In the genomic region with DNA sequence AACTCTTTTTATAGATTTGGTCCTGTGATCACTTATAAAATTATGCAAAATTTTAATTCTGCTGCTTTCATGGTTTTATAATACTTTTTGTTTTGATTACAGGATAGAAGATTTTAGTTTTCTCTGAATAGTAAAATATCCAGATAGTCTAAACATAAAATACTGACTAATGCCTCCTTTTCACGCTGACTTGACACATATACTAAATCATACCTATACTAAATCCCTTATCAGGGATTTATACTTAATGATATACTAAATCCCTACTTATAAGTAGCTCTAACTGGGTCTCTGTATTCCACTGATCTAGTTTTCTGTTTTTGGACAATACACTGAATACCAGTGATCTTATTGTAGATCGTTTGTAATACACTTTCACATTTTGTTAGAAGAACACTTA, we compare ENCODE assay signal across 19 cellular contexts.
DNase-seq lines count a peak whose midpoint lies in the region; ATAC-seq and TF ChIP-seq lines count a peak whose summit lies in the region.
"Had no signal": no experiment of that assay in that cellular context is flagged by ENCODE, and none has a peak within 500 bp of the region (broad histone marks: within the 10 kb centered on the region; RNA-seq: fewer than 3 reads in every experiment).

No MANE protein-coding gene starts in this region.

- CTCF ChIA-PET in activated naive CD4-positive, alpha-beta T cell treated with anti-CD3 and anti-CD28 coated beads, Interleukin-2, amount 10 ng/mL, durations not matched to agents 7 days and 5 days (lab: Charles Lee) = no interaction called here
- CTCF ChIA-PET in IMR-90 (lab: Yijun Ruan, JAX) = no interaction called here
- CTCF ChIA-PET in activated CD4-positive, alpha-beta memory T cell treated with anti-CD3 and anti-CD28 coated beads for 36 hours (lab: Charles Lee) = no interaction called here

- H2BK5ac ChIP-seq in IMR-90 (ENCODE audit: low read depth, low read length, poor library complexity, severe bottlenecking) = no peak overlapping the region
- H2BK5ac ChIP-seq in neuronal stem cell (ENCODE audit: low read length) = no peak overlapping the region

- peak overlapping the region; percentile 28 for H3K27ac Mint-ChIP-seq in activated naive CD4-positive, alpha-beta T cell treated with anti-CD3 and anti-CD28 coated beads, Interleukin-2, amount 10 ng/mL, durations not matched to agents 7 days and 5 days
- peak overlapping the region; percentile 5 for H3K27ac Mint-ChIP-seq in chondrocyte (ENCODE audit: unreplicated experiment)
- H3K27ac Mint-ChIP-seq in activated CD4-positive, alpha-beta memory T cell treated with anti-CD3 and anti-CD28 coated beads for 36 hours = no peak overlapping the region
- H3K27ac Mint-ChIP-seq: CD4-positive, alpha-beta T cell had no signal

- peaks cover 7% of the 10 kb centered on the region for H3K4me1 Mint-ChIP-seq in activated naive CD4-positive, alpha-beta T cell treated with anti-CD3 and anti-CD28 coated beads, Interleukin-2, amount 10 ng/mL, durations not matched to agents 7 days and 5 days
- H3K4me1 Mint-ChIP-seq in chondrocyte (ENCODE audit: low read depth) = peaks cover 19% of the 10 kb centered on the region
- H3K4me1 Mint-ChIP-seq in activated CD4-positive, alpha-beta memory T cell treated with anti-CD3 and anti-CD28 coated beads for 36 hours (ENCODE audit: low read depth) = peaks cover 10% of the 10 kb centered on the region

- no peak overlapping the region for H2AK5ac ChIP-seq in IMR-90 (ENCODE audit: low read depth, low read length)
- no peak overlapping the region for H2AK5ac ChIP-seq in neuronal stem cell (ENCODE audit: low read depth, low read length)

- H4K8ac ChIP-seq in IMR-90 (ENCODE audit: low read depth in 2 of 2, low read length in 2 of 2) = no peak overlapping the region
- no peak overlapping the region for H4K8ac ChIP-seq in neuronal stem cell (ENCODE audit: low read depth, low read length)

- H3K79me1 ChIP-seq in IMR-90 (ENCODE audit: low read depth in 1 of 2, low read length in 2 of 2) = peaks cover 0 to 2% of the 10 kb centered on the region in 2 experiments; a peak in 1 of 4 replicates
- no peaks in the 10 kb centered on the region for H3K79me1 ChIP-seq in neuronal stem cell (ENCODE audit: low read depth, low read length)

- TF ChIP-seq CTCF in IMR-90 (conservative IDR thresholded peaks at IDR 0.05; ENCODE audit: low read depth, low read length) (no peak), chondrocyte (IDR thresholded peaks at IDR 0.05) (no peak), spleen (IDR thresholded peaks at IDR 0.05 in 8 of 11, conservative IDR thresholded peaks at IDR 0.05 in 3 of 11) (no peak)

- TF ChIP-seq RAD21 in IMR-90 (IDR thresholded peaks at IDR 0.05; ENCODE audit: low read length) = no peak

- H4K20me1 ChIP-seq in IMR-90 (ENCODE audit: insufficient read depth, low read length) (no peaks in the 10 kb centered on the region), GM23248 (ENCODE audit: insufficient read depth) (no peaks in the 10 kb centered on the region)

- no peak overlapping the region for H3K4ac ChIP-seq in IMR-90 (ENCODE audit: low read depth, low read length)
- no peak overlapping the region for H3K4ac ChIP-seq in neuronal stem cell (ENCODE audit: low read length)

- H3K9ac ChIP-seq in IMR-90 (ENCODE audit: low read depth, low read length) (no peak overlapping the region), neuronal stem cell (ENCODE audit: low read depth, low read length, poor library complexity) (no peak overlapping the region), GM23248 (no peak overlapping the region)

- H3K4me3 ChIP-seq in IMR-90 (ENCODE audit: insufficient read depth, low read depth, low read length) (no peak overlapping the region), spleen (no peak overlapping the region), neuronal stem cell (ENCODE audit: low read length in 2 of 2) (no peak overlapping the region), GM23248 (no peak overlapping the region)
- H3K4me3 ChIP-seq: PC-9, SJSA1 had no signal

- TF ChIP-seq POLR2A in IMR-90 (IDR thresholded peaks at IDR 0.05; ENCODE audit: low read depth, low read length) = no peak
- no peak for TF ChIP-seq POLR2A in spleen (IDR thresholded peaks at IDR 0.05)

- H2BK12ac ChIP-seq in neuronal stem cell (ENCODE audit: low read length) = no peak overlapping the region

- H2AFZ ChIP-seq in IMR-90 (replicated peaks; ENCODE audit: low read length, poor library complexity) (no peak overlapping the region), neuronal stem cell (ENCODE audit: low read length) (no peak overlapping the region), GM23248 (no peak overlapping the region)
- H2AFZ ChIP-seq: PC-9 had no signal

- ATAC-seq in IMR-90 (ENCODE audit: low read depth) = no peak

- H3K4me1 ChIP-seq in IMR-90 (ENCODE audit: control insufficient read depth, insufficient read depth, low read length) (no peaks in the 10 kb centered on the region), spleen (peaks cover 0 to 17% (median 0%) of the 10 kb centered on the region in 6 donors), neuronal stem cell (ENCODE audit: control insufficient read depth in 2 of 2, insufficient read depth in 1 of 2, low read depth in 1 of 2, low read length in 2 of 2) (no peaks in the 10 kb centered on the region), GM23248 (ENCODE audit: insufficient read depth) (no peaks in the 10 kb centered on the region)
- H3K4me1 ChIP-seq: BE2C, SJSA1 had no signal

- in situ Hi-C loops in IMR-90 (cut with MboI; ENCODE audit: low sequenced_read_pairs) (no loop called here), GM23248 (cut with MboI) (no loop called here)

- 0 out of 2 replicates have a peak, but pooled peaks cover 1% of the 10 kb centered on the region for H3K36me3 ChIP-seq in IMR-90 (ENCODE audit: control insufficient read depth, insufficient read depth, low read length)
- peaks cover 0 to 46% (median 8%) of the 10 kb centered on the region in 6 donors for H3K36me3 ChIP-seq in spleen
- peaks cover 2 to 15% of the 10 kb centered on the region in 2 donors for H3K36me3 ChIP-seq in neuronal stem cell (replicated peaks in 1 of 2; ENCODE audit: control insufficient read depth in 2 of 2, insufficient read depth in 2 of 2, low read length in 2 of 2)
- H3K36me3 ChIP-seq in GM23248 (ENCODE audit: low read depth) = peaks cover 9% of the 10 kb centered on the region; the same call in 1 of the 2 replicates
- H3K36me3 ChIP-seq: BE2C had no signal

- no peak overlapping the region for H2BK15ac ChIP-seq in IMR-90 (ENCODE audit: low read depth, low read length)
- H2BK15ac ChIP-seq in neuronal stem cell (ENCODE audit: low read length) = no peak overlapping the region

- no peak overlapping the region for H4K5ac ChIP-seq in IMR-90 (ENCODE audit: low read depth, low read length)

- H4K91ac ChIP-seq in IMR-90 (ENCODE audit: insufficient read depth, low read depth, low read length) (no peak overlapping the region), neuronal stem cell (ENCODE audit: low read depth, low read length, poor library complexity) (no peak overlapping the region)

- H2BK20ac ChIP-seq in IMR-90 (ENCODE audit: low read depth, low read length) = no peak overlapping the region

- H2BK120ac ChIP-seq in IMR-90 (ENCODE audit: low read depth, low read length) = no peak overlapping the region
- no peak overlapping the region for H2BK120ac ChIP-seq in neuronal stem cell (ENCODE audit: low read depth, low read length)

- no peak overlapping the region for H2AK9ac ChIP-seq in IMR-90 (replicated peaks; ENCODE audit: low read depth, low read length, poor library complexity)

- no peak overlapping the region for H3K4me3 Mint-ChIP-seq in activated naive CD4-positive, alpha-beta T cell treated with anti-CD3 and anti-CD28 coated beads, Interleukin-2, amount 10 ng/mL, durations not matched to agents 7 days and 5 days
- no peak overlapping the region for H3K4me3 Mint-ChIP-seq in chondrocyte (ENCODE audit: unreplicated experiment)
- no peak overlapping the region for H3K4me3 Mint-ChIP-seq in activated CD4-positive, alpha-beta memory T cell treated with anti-CD3 and anti-CD28 coated beads for 36 hours
- H3K4me3 Mint-ChIP-seq: CD4-positive, alpha-beta T cell had no signal

- POLR2A ChIA-PET in IMR-90 (lab: Charles Lee; ENCODE audit: unreplicated experiment) = no interaction called here
- POLR2A ChIA-PET in activated CD4-positive, alpha-beta memory T cell treated with anti-CD3 and anti-CD28 coated beads for 36 hours (lab: Charles Lee) = no interaction called here

- H3K9me2 ChIP-seq in GM23248 (ENCODE audit: insufficient read depth) = no peaks in the 10 kb centered on the region

- no peaks in the 10 kb centered on the region for H3K27me3 ChIP-seq in IMR-90 (ENCODE audit: control insufficient read depth, insufficient read depth, low read length)
- no peaks in the 10 kb centered on the region for H3K27me3 ChIP-seq in spleen (replicated peaks in 1 of 7)
- H3K27me3 ChIP-seq in neuronal stem cell (ENCODE audit: control insufficient read depth in 3 of 3, insufficient read depth in 3 of 3, low read depth in 1 of 3, low read length in 3 of 3) = no peaks in the 10 kb centered on the region
- H3K27me3 ChIP-seq in GM23248 (replicated peaks; ENCODE audit: insufficient read depth) = no peaks in the 10 kb centered on the region
- H3K27me3 ChIP-seq: BE2C, SJSA1 had no signal

- H3K4me2 ChIP-seq in IMR-90 (ENCODE audit: low read depth, low read length) (no peak overlapping the region), neuronal stem cell (ENCODE audit: insufficient read depth, low read length, poor library complexity, severe bottlenecking) (no peak overlapping the region), GM23248 (ENCODE audit: unreplicated experiment) (no peak overlapping the region)
- H3K4me2 ChIP-seq: PC-9 had no signal

- no peaks in the 10 kb centered on the region for H3K9me3 Mint-ChIP-seq in activated naive CD4-positive, alpha-beta T cell treated with anti-CD3 and anti-CD28 coated beads, Interleukin-2, amount 10 ng/mL, durations not matched to agents 7 days and 5 days
- H3K9me3 Mint-ChIP-seq in chondrocyte (ENCODE audit: low read depth) = no peaks in the 10 kb centered on the region
- H3K9me3 Mint-ChIP-seq in activated CD4-positive, alpha-beta memory T cell treated with anti-CD3 and anti-CD28 coated beads for 36 hours = no peaks in the 10 kb centered on the region
- H3K9me3 Mint-ChIP-seq: CD4-positive, alpha-beta T cell had no signal

- H3K14ac ChIP-seq in IMR-90 (replicated peaks; ENCODE audit: low read depth, low read length) (no peak overlapping the region), neuronal stem cell (ENCODE audit: low read length) (no peak overlapping the region)

- no peaks in the 10 kb centered on the region for H3K27me3 Mint-ChIP-seq in activated naive CD4-positive, alpha-beta T cell treated with anti-CD3 and anti-CD28 coated beads, Interleukin-2, amount 10 ng/mL, durations not matched to agents 7 days and 5 days
- no peaks in the 10 kb centered on the region for H3K27me3 Mint-ChIP-seq in chondrocyte (ENCODE audit: low read depth)
- H3K27me3 Mint-ChIP-seq in activated CD4-positive, alpha-beta memory T cell treated with anti-CD3 and anti-CD28 coated beads for 36 hours = no peaks in the 10 kb centered on the region
- H3K27me3 Mint-ChIP-seq: CD4-positive, alpha-beta T cell had no signal

- H3K79me2 ChIP-seq in GM23248 (ENCODE audit: insufficient read depth) = no peaks in the 10 kb centered on the region

- no peak for DNase-seq in activated naive CD4-positive, alpha-beta T cell treated with anti-CD3 and anti-CD28 coated beads, Interleukin-2, amount 10 ng/mL, durations not matched to agents 7 days and 5 days
- no peak for DNase-seq in activated naive CD4-positive, alpha-beta T cell (lab: John Stamatoyannopoulos, UW)
- DNase-seq in IMR-90 = no peak
- no peak for DNase-seq in chondrocyte (ENCODE audit: low spot score)
- no peak for DNase-seq in spleen
- DNase-seq in activated CD4-positive, alpha-beta memory T cell treated with anti-CD3 and anti-CD28 coated beads for 36 hours = no peak
- no peak for DNase-seq in neuronal stem cell (ENCODE audit: low spot score)
- no peak for DNase-seq in GM23248
- DNase-seq: BE2C; Calu3; CD4-positive, alpha-beta T cell; DMS53; EL; NCI-H1417 treated with DMSO at 0.1 percent for 48 hours; NCI-H1930; NCI-H345; NCI-H524 treated with DMSO at 0.1 percent for 48 hours; PC-9 had no signal

- H3K27ac ChIP-seq in IMR-90 (ENCODE audit: insufficient read depth, low read length) (no peak overlapping the region), spleen (peak overlapping the region in 5 of 8 donors; percentile 2 to 54 (median 42)), neuronal stem cell (replicated peaks; ENCODE audit: low read length) (no peak overlapping the region), GM23248 (no peak overlapping the region)
- H3K27ac ChIP-seq: PC-9, SJSA1 had no signal

- no peak overlapping the region for H3K18ac ChIP-seq in IMR-90 (ENCODE audit: low read depth, low read length)
- no peak overlapping the region for H3K18ac ChIP-seq in neuronal stem cell (ENCODE audit: low read length)

- WGBS in IMR-90 (ENCODE audit: extremely low coverage in 2 of 2, insufficient read length in 1 of 2), 2 experiments = no CpG with 5 or more reads among the region's 2 CpGs
- 31 to 42% (median 37%) methylated on average over 2 of the region's 2 CpGs for WGBS in spleen, 5 donors
- WGBS in neuronal stem cell (ENCODE audit: extremely low coverage in 2 of 2, insufficient read length in 2 of 2, insufficient replicate concordance in 1 of 2), 2 donors = no CpG with 5 or more reads among the region's 2 CpGs
- WGBS in GM23248 (ENCODE audit: low coverage in 1 of 2, low lambda C conversion rate in 2 of 2, missing lambda C conversion rate in 2 of 2), 2 experiments = 48 to 55% methylated on average over 2 of the region's 2 CpGs

- dilution Hi-C loops in IMR-90 (cut with HindIII; ENCODE audit: low sequenced_read_pairs, unreplicated experiment) = no loop called here

- peaks cover 16% of the 10 kb centered on the region for H3K36me3 Mint-ChIP-seq in activated naive CD4-positive, alpha-beta T cell treated with anti-CD3 and anti-CD28 coated beads, Interleukin-2, amount 10 ng/mL, durations not matched to agents 7 days and 5 days
- H3K36me3 Mint-ChIP-seq in chondrocyte (ENCODE audit: low read depth) = peaks cover 10% of the 10 kb centered on the region
- H3K36me3 Mint-ChIP-seq in activated CD4-positive, alpha-beta memory T cell treated with anti-CD3 and anti-CD28 coated beads for 36 hours = peaks cover 9% of the 10 kb centered on the region

- intact Hi-C loops in IMR-90 (cut with micrococcal nuclease) = no loop called here
- intact Hi-C loops in spleen (cut with DNase I; ENCODE audit: low total_unique reads) = no loop called here
- intact Hi-C loops in activated CD4-positive, alpha-beta memory T cell treated with anti-CD3 and anti-CD28 coated beads for 36 hours (cut with micrococcal nuclease) = no loop called here

- H3K9me3 ChIP-seq in IMR-90 (ENCODE audit: control insufficient read depth, insufficient read depth, low read length) (no peaks in the 10 kb centered on the region), spleen (no peaks in the 10 kb centered on the region), neuronal stem cell (replicated peaks in 1 of 2; ENCODE audit: control insufficient read depth in 2 of 2, insufficient read depth in 1 of 2, low read depth in 1 of 2, low read length in 2 of 2) (no peaks in the 10 kb centered on the region), GM23248 (ENCODE audit: low read depth) (no peaks in the 10 kb centered on the region)
- H3K9me3 ChIP-seq: BE2C, SJSA1 had no signal

- H3K9me1 ChIP-seq in IMR-90 (ENCODE audit: insufficient read depth, low read length) = no peaks in the 10 kb centered on the region

- no peaks in the 10 kb centered on the region for H3F3A ChIP-seq in GM23248 (ENCODE audit: insufficient read depth)

- H3K56ac ChIP-seq in IMR-90 (ENCODE audit: extremely low read depth, insufficient read depth, low read length) = no peak overlapping the region

- H3K23ac ChIP-seq in IMR-90 (ENCODE audit: low read depth, low read length) (no peak overlapping the region), neuronal stem cell (ENCODE audit: low read depth, low read length, poor library complexity) (no peak overlapping the region)

- no TSS peak for BruUV-seq in IMR-90 (replicated peaks; lab: Mats Ljungman, UMichigan)

Comparison
In these comparisons a context has a peak if more than half of its experiments do, and no peak if none do; other contexts are left out.
1. H3K27ac ChIP-seq: peak in spleen (5 of 8); none in IMR-90 (single experiment), neuronal stem cell (single experiment) and GM23248 (single experiment).